10 cellular contexts compared by ENCODE assay signal in the genomic region with DNA sequence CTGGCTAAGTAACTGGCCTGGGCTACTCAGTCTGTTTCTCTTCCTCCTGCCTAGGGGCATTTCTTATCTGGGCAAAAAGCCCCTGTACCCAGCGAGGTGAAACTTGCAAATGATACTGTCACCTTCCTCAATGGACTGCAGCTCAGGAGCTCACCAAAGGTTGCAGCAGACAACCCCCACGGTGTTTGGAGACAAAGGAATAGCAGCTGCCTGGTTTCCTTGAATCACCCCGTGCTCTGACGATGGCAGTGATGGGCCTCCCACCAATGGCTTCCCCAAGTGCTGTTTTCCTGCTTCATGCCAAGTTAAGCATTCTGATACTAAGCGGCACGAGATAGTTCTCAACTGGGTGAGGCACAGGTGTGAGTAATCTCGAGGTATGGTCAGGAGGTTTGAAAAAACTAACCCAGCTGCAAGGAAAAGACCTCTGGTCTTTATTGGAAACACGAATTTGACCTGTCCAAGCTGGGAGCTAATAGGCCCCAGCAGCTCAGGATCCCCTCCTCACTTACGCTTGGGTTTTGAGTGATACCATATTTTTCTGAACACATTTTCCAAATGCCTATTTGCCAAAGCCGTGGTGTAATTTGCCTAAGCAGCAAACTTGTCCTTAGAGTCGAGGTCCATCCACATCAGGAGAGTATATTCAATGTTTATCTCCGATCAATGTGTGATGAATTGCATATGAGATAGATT.
A peak's percentile ranks its signal among the peaks of the same experiment; 100 is the strongest.
DNase-seq lines count a peak whose midpoint lies in the region; ATAC-seq and TF ChIP-seq lines count a peak whose summit lies in the region.
"Had no signal": no experiment of that assay in that cellular context is flagged by ENCODE, and none has a peak within 500 bp of the region (broad histone marks: within the 10 kb centered on the region; RNA-seq: fewer than 3 reads in every experiment).

No MANE protein-coding gene starts in this region.

- H3K27ac ChIP-seq in SK-N-SH (ENCODE audit: low read depth in 2 of 2, low read length in 1 of 2) (peak overlapping the region; percentile 60 to 93), KMS-11 (peak overlapping the region; percentile 24; the same call in 1 of the 2 replicates), esophagus muscularis mucosa (replicated peaks in 1 of 4) (no peak overlapping the region), thymus (ENCODE audit: low read depth) (peak overlapping the region; percentile 26)

- TF ChIP-seq CTCF in SK-N-SH (IDR thresholded peaks at IDR 0.05) (no peak), KMS-11 (conservative IDR thresholded peaks at IDR 0.05; ENCODE audit: low read depth, low read length) (no peak), esophagus muscularis mucosa (IDR thresholded peaks at IDR 0.05) (no peak), GM13977 (IDR thresholded peaks at IDR 0.05; ENCODE audit: extremely low read depth, insufficient read depth, missing control alignments) (no peak)

- no peak for DNase-seq in SK-N-SH
- peak; percentile 64 for DNase-seq in esophagus muscularis mucosa (ENCODE audit: extremely low spot score)
- DNase-seq in GM13977 (ENCODE audit: low spot score), result no peak
- DNase-seq in NCI-H2171 treated with DMSO at 0.1 percent for 48 hours (lab: John Stamatoyannopoulos, UW), result no peak
- DNase-seq: effector memory CD8-positive, alpha-beta T cell; NCI-H1417 treated with DMSO at 0.1 percent for 48 hours had no signal

- TF ChIP-seq EP300 in SK-N-SH (IDR thresholded peaks at IDR 0.05; ENCODE audit: borderline replicate concordance in 1 of 2, low read depth in 1 of 2, low read length in 1 of 2) (no peak), esophagus muscularis mucosa (IDR thresholded peaks at IDR 0.05) (no peak)

- H3F3A ChIP-seq in SK-N-SH (replicated peaks; ENCODE audit: insufficient read depth), result peaks cover 28% of the 10 kb centered on the region

- ATAC-seq in SK-N-SH treated with all-trans-retinoic acid at 6 μM for 48 hours (no peak), HG03039 (IDR thresholded peaks at IDR 0.05; ENCODE audit: unreplicated experiment) (no peak)
- ATAC-seq: effector memory CD8-positive, alpha-beta T cell had no signal

- in situ Hi-C loops in GM13977 (cut with MboI; ENCODE audit: low pct_unique_long_range_greater_than_20kb, low sequenced_read_pairs, unreplicated experiment), result loop anchor here (5.0 to 10.0 kb wide), 3 partner anchors 123 to 527 kb away; no protein-coding TSS in a partner anchor

- intact Hi-C loops in esophagus muscularis mucosa (cut with DNase I), result loop anchor here (5.0 kb wide), 1 partner anchor 365 kb away; no protein-coding TSS in a partner anchor

- H3K4me1 ChIP-seq in SK-N-SH (ENCODE audit: control insufficient read depth in 1 of 2, insufficient read depth in 2 of 2, low read depth in 1 of 2, low read length in 1 of 2) (peaks cover 13 to 35% of the 10 kb centered on the region in 2 experiments), KMS-11 (ENCODE audit: low read depth, poor library complexity, severe bottlenecking) (peaks cover 56% of the 10 kb centered on the region), esophagus muscularis mucosa (peaks cover 28 to 42% (median 35%) of the 10 kb centered on the region in 4 donors), thymus (ENCODE audit: control insufficient read depth, insufficient read depth, low read length) (no peaks in the 10 kb centered on the region)

- no peak overlapping the region for H3K4me3 ChIP-seq in SK-N-SH (ENCODE audit: low read depth in 2 of 2, low read length in 1 of 2)
- no peak overlapping the region for H3K4me3 ChIP-seq in KMS-11 (IDR thresholded peaks at IDR 0.05; ENCODE audit: insufficient read depth, low read depth, low read length)
- no peak overlapping the region for H3K4me3 ChIP-seq in esophagus muscularis mucosa
- no peak overlapping the region for H3K4me3 ChIP-seq in thymus (ENCODE audit: low read length)

- 91% methylated on average over 12 of the region's 12 CpGs for WGBS in SK-N-SH (ENCODE audit: low lambda C conversion rate)
- 95% methylated on average over 12 of the region's 12 CpGs for WGBS in esophagus muscularis mucosa
- WGBS in thymus, result 86% methylated on average over 12 of the region's 12 CpGs

- no peaks in the 10 kb centered on the region for H3K36me3 ChIP-seq in SK-N-SH (replicated peaks in 1 of 2; ENCODE audit: control insufficient read depth in 1 of 2, insufficient read depth in 2 of 2, low read length in 1 of 2)
- no peaks in the 10 kb centered on the region for H3K36me3 ChIP-seq in KMS-11 (ENCODE audit: insufficient read depth)
- no peaks in the 10 kb centered on the region for H3K36me3 ChIP-seq in esophagus muscularis mucosa
- no peaks in the 10 kb centered on the region for H3K36me3 ChIP-seq in thymus (ENCODE audit: control insufficient read depth, insufficient read depth)

- H3K27me3 ChIP-seq in SK-N-SH (ENCODE audit: insufficient read depth) (no peaks in the 10 kb centered on the region), KMS-11 (ENCODE audit: insufficient read depth, low read depth) (no peaks in the 10 kb centered on the region), esophagus muscularis mucosa (no peaks in the 10 kb centered on the region), thymus (ENCODE audit: control insufficient read depth, insufficient read depth) (no peaks in the 10 kb centered on the region)

- no peaks in the 10 kb centered on the region for H3K9me3 ChIP-seq in SK-N-SH
- H3K9me3 ChIP-seq in esophagus muscularis mucosa, result no peaks in the 10 kb centered on the region
- H3K9me3 ChIP-seq in thymus (ENCODE audit: control insufficient read depth), result no peaks in the 10 kb centered on the region

- no peak for TF ChIP-seq RAD21 in SK-N-SH (IDR thresholded peaks at IDR 0.05; ENCODE audit: low read length)

- POLR2A ChIA-PET in SK-N-SH (lab: Yijun Ruan, JAX), result no interaction called here

- peak overlapping the region; percentile 32; the same call in 1 of the 2 replicates for H3K9ac ChIP-seq in SK-N-SH
- H3K9ac ChIP-seq in KMS-11, result no peak overlapping the region

- H3K4me2 ChIP-seq in SK-N-SH, result 0 out of 2 replicates have a peak overlapping the region, but pooled peaks have one; percentile 17
- peak overlapping the region; percentile 36; the same call in 1 of the 2 replicates for H3K4me2 ChIP-seq in KMS-11

- CTCF ChIA-PET in SK-N-SH (lab: Yijun Ruan, JAX), result interaction anchor here (1.1 to 4.9 kb wide), 5 partner anchors 26 to 1630 kb away, joined by 3 to 46 read pairs (median 4); no protein-coding TSS in a partner anchor

- H2AFZ ChIP-seq in SK-N-SH (ENCODE audit: low read depth) (peak overlapping the region; percentile 85), KMS-11 (ENCODE audit: low read depth) (peak overlapping the region; percentile 51)

- H4K20me1 ChIP-seq in SK-N-SH (ENCODE audit: insufficient read depth), result no peaks in the 10 kb centered on the region
- H4K20me1 ChIP-seq in KMS-11 (ENCODE audit: insufficient read depth), result no peaks in the 10 kb centered on the region

- no peaks in the 10 kb centered on the region for H3K79me2 ChIP-seq in SK-N-SH (ENCODE audit: insufficient read depth)
- H3K79me2 ChIP-seq in KMS-11 (ENCODE audit: insufficient read depth, low read depth), result no peaks in the 10 kb centered on the region

- TF ChIP-seq POLR2A in esophagus muscularis mucosa (IDR thresholded peaks at IDR 0.05; ENCODE audit: low read depth), result no peak

- no peaks in the 10 kb centered on the region for H3K9me2 ChIP-seq in SK-N-SH

TF ChIP-seq in SK-N-SH, 30 proteins besides CTCF, POLR2A, EP300 and RAD21:
- no peak for TF ChIP-seq MEF2A (IDR thresholded peaks at IDR 0.05; ENCODE audit: borderline replicate concordance, low read depth)
- TF ChIP-seq USF2 (IDR thresholded peaks at IDR 0.05; ENCODE audit: borderline replicate concordance, low read depth, low read length), result no peak
- TF ChIP-seq NFIC (IDR thresholded peaks at IDR 0.05; ENCODE audit: borderline replicate concordance), result no peak
- TF ChIP-seq CHD2 (IDR thresholded peaks at IDR 0.05; ENCODE audit: low read length, partially characterized antibody), result no peak
- TF ChIP-seq FOXM1 (IDR thresholded peaks at IDR 0.05; ENCODE audit: low read depth), result no peak
- no peak for TF ChIP-seq TAF1 (IDR thresholded peaks at IDR 0.05; ENCODE audit: borderline replicate concordance, low read depth, low read length)
- TF ChIP-seq RFX5 (IDR thresholded peaks at IDR 0.05; ENCODE audit: low read length), result no peak

TF ChIP-seq in SK-N-SH treated with all-trans-retinoic acid at 6 μM for 48 hours, 23 proteins besides CTCF, POLR2A, EP300 and RAD21 (continues in another document):
- TF ChIP-seq ZFP30 (CRISPR knock-in tag; IDR thresholded peaks at IDR 0.05) (no peak), ZNF8 (CRISPR knock-in tag; IDR thresholded peaks at IDR 0.05) (no peak), RARB (CRISPR knock-in tag; IDR thresholded peaks at IDR 0.05) (no peak), CSRNP3 (CRISPR knock-in tag; IDR thresholded peaks at IDR 0.05) (no peak), TOX (CRISPR knock-in tag; IDR thresholded peaks at IDR 0.05; ENCODE audit: borderline replicate concordance) (no peak), BACH2 (CRISPR knock-in tag; IDR thresholded peaks at IDR 0.05; ENCODE audit: borderline replicate concordance) (no peak), OSR1 (CRISPR knock-in tag; IDR thresholded peaks at IDR 0.05) (no peak), ARNTL (CRISPR knock-in tag; IDR thresholded peaks at IDR 0.05; ENCODE audit: borderline replicate concordance, low read depth) (no peak)

Comparison
In these comparisons a context has a peak if more than half of its experiments do, and no peak if none do; other contexts are left out.
1. H3K27ac ChIP-seq: peak in SK-N-SH (2 of 2), KMS-11 (single experiment) and thymus (single experiment); none in esophagus muscularis mucosa (0 of 4).